Comparison of ENCODE assay signal across 21 cellular contexts in genomic region chr1:94055459-94056122, GRCh38.
A peak's percentile ranks its signal among the peaks of the same experiment; 100 is the strongest.
DNase-seq lines count a peak whose midpoint lies in the region; ATAC-seq and TF ChIP-seq lines count a peak whose summit lies in the region.
"Had no signal": no experiment of that assay in that cellular context is flagged by ENCODE, and none has a peak within 500 bp of the region (broad histone marks: within the 10 kb centered on the region; RNA-seq: fewer than 3 reads in every experiment).

No MANE protein-coding gene starts in this region.

- H3K18ac ChIP-seq in mesendoderm (ENCODE audit: low read length): no peak overlapping the region

- H3K4ac ChIP-seq in mesendoderm (ENCODE audit: low read depth, low read length): no peak overlapping the region

- no peak overlapping the region for H4K5ac ChIP-seq in mesendoderm (ENCODE audit: low read length)

- H3K9me3 ChIP-seq in mammary epithelial cell (replicated peaks; ENCODE audit: insufficient read depth, low read length): no peaks in the 10 kb centered on the region
- H3K9me3 ChIP-seq: neutrophil, SJCRH30 had no signal

- H2AFZ ChIP-seq in mammary epithelial cell (ENCODE audit: low read depth, low read length): no peak overlapping the region

- no peak overlapping the region for H2AK5ac ChIP-seq in mesendoderm (ENCODE audit: low read length)

- no peaks in the 10 kb centered on the region for H3K36me3 ChIP-seq in mammary epithelial cell (ENCODE audit: insufficient read depth, low read length)
- H3K36me3 ChIP-seq in mesendoderm (ENCODE audit: control insufficient read depth, insufficient read depth, low read length): no peaks in the 10 kb centered on the region
- H3K36me3 ChIP-seq: neutrophil, SJCRH30 had no signal

- in situ Hi-C loops in mammary epithelial cell (cut with MboI; ENCODE audit: low sequenced_read_pairs in 2 of 2): no loop called here

- H4K20me1 ChIP-seq in mammary epithelial cell (ENCODE audit: insufficient read depth, low read length): no peaks in the 10 kb centered on the region

- TSS peak; percentile 46 for BruUV-seq in mammary epithelial cell (replicated peaks; lab: Mats Ljungman, UMichigan)

- CTCF ChIA-PET in mammary epithelial cell (lab: Charles Lee; ENCODE audit: low non-redundant PET): no interaction called here

- H2BK15ac ChIP-seq in mesendoderm (replicated peaks; ENCODE audit: low read depth): no peak overlapping the region

- no peak for TF ChIP-seq CTCF in mammary epithelial cell (conservative IDR thresholded peaks at IDR 0.05 in 1 of 2, IDR thresholded peaks at IDR 0.05 in 1 of 2; ENCODE audit: extremely low read depth in 1 of 2, insufficient read depth in 1 of 2, low read depth in 1 of 2, low read length in 2 of 2)

- no peaks in the 10 kb centered on the region for H3K79me2 ChIP-seq in mammary epithelial cell (ENCODE audit: insufficient read depth, low read length)
- H3K79me2 ChIP-seq in mesendoderm (ENCODE audit: control insufficient read depth, insufficient read depth, low read length): no peaks in the 10 kb centered on the region

- WGBS in mammary epithelial cell (ENCODE audit: low coverage, missing lambda C conversion rate): 93% methylated on average over 3 of the region's 5 CpGs
- no CpG with 5 or more reads among the region's 5 CpGs for WGBS in mesendoderm (ENCODE audit: extremely low coverage, insufficient coverage, low lambda C conversion rate)

- H3K79me1 ChIP-seq in mesendoderm (ENCODE audit: low read length): no peaks in the 10 kb centered on the region

- no peak for ATAC-seq in GM18873 (IDR thresholded peaks at IDR 0.05; ENCODE audit: low FRiP score, unreplicated experiment)
- no peak for ATAC-seq in HG03025 (IDR thresholded peaks at IDR 0.05; ENCODE audit: low FRiP score, unreplicated experiment)
- ATAC-seq: activated CD4-positive, alpha-beta T cell treated with anti-CD3 and anti-CD28 coated beads for 36 hours; right cardiac atrium had no signal

- H3K23ac ChIP-seq in mesendoderm (ENCODE audit: low read length): no peak overlapping the region

- H3K27ac ChIP-seq in mammary epithelial cell (ENCODE audit: insufficient read depth, low read depth, low read length): no peak overlapping the region
- no peak overlapping the region for H3K27ac ChIP-seq in mesendoderm (ENCODE audit: low read depth, low read length)
- H3K27ac ChIP-seq: KMS-11, neutrophil, SJCRH30 had no signal

- dilution Hi-C loops in mammary epithelial cell (cut with HindIII; ENCODE audit: low sequenced_read_pairs): loop anchor here (5.0 kb wide), 1 partner anchor 87 kb away; no protein-coding TSS in a partner anchor

- no peak overlapping the region for H3K9ac ChIP-seq in mammary epithelial cell (ENCODE audit: insufficient read depth, low read length)
- no peak overlapping the region for H3K9ac ChIP-seq in mesendoderm (ENCODE audit: low read length)
- H3K9ac ChIP-seq: KMS-11 had no signal

- no peak overlapping the region for H4K8ac ChIP-seq in mesendoderm (ENCODE audit: low read depth, low read length)

- DNase-seq in EH (ENCODE audit: low read depth): peak; percentile 53
- peak; percentile 52 for DNase-seq in HT1080 (ENCODE audit: low read depth)
- DNase-seq in mammary epithelial cell: peak; percentile 39
- DNase-seq in mesendoderm: no peak
- no peak for DNase-seq in SK-N-DZ (ENCODE audit: low spot score)
- DNase-seq in stimulated activated CD4-positive, alpha-beta T cell treated with anti-CD3 and anti-CD28 coated beads, Interleukin-2, amount 100 ng/mL, for 24 hours: no peak
- DNase-seq: activated CD4-positive, alpha-beta T cell treated with anti-CD3 and anti-CD28 coated beads for 36 hours; AML-193; aorta; head of caudate nucleus; midbrain; NCI-H146; NCI-H524; right cardiac atrium; SJCRH30; stimulated activated CD4-positive, alpha-beta T cell treated with anti-CD3 and anti-CD28 coated beads, Interleukin-4, amount 100 ng/mL, for 1 hour; T1000 had no signal

- no peak overlapping the region for H2BK120ac ChIP-seq in mesendoderm (ENCODE audit: low read depth, low read length)

- H3K4me2 ChIP-seq in mammary epithelial cell (ENCODE audit: insufficient read depth, low read depth, low read length) (no peak overlapping the region), mesendoderm (ENCODE audit: low read length) (no peak overlapping the region)
- H3K4me2 ChIP-seq: KMS-11 had no signal

- intact Hi-C loops in mammary epithelial cell (cut with micrococcal nuclease): no loop called here

- peak overlapping the region; percentile 27 for H3K56ac ChIP-seq in mesendoderm (ENCODE audit: low read length)

- no peak overlapping the region for H2BK5ac ChIP-seq in mesendoderm (ENCODE audit: low read length)

- H3K4me3 ChIP-seq in mammary epithelial cell (replicated peaks in 1 of 3; ENCODE audit: insufficient read depth in 1 of 3, low read depth in 2 of 3, low read length in 3 of 3) (no peak overlapping the region), mesendoderm (ENCODE audit: low read length) (no peak overlapping the region)
- H3K4me3 ChIP-seq: SJCRH30 had no signal

- H3K27me3 ChIP-seq in mammary epithelial cell (ENCODE audit: insufficient read depth, low read length) (no peaks in the 10 kb centered on the region), mesendoderm (ENCODE audit: insufficient read depth, low read length, poor library complexity) (no peaks in the 10 kb centered on the region)

- H3K4me1 ChIP-seq in mammary epithelial cell (ENCODE audit: insufficient read depth, low read length): peaks cover 21% of the 10 kb centered on the region
- H3K4me1 ChIP-seq in mesendoderm (ENCODE audit: control insufficient read depth, low read depth, low read length): peaks cover 5% of the 10 kb centered on the region
- H3K4me1 ChIP-seq: SJCRH30 had no signal

Comparison
In these comparisons a context has a peak if more than half of its experiments do, and no peak if none do; other contexts are left out.
1. DNase-seq: peak in EH (single experiment), HT1080 (single experiment) and mammary epithelial cell (single experiment); none in mesendoderm (single experiment), SK-N-DZ (single experiment) and stimulated activated CD4-positive, alpha-beta T cell treated with anti-CD3 and anti-CD28 coated beads, Interleukin-2, amount 100 ng/mL, for 24 hours (0 of 2).